Comparison of ENCODE assay signal across 20 cellular contexts in the genomic region with DNA sequence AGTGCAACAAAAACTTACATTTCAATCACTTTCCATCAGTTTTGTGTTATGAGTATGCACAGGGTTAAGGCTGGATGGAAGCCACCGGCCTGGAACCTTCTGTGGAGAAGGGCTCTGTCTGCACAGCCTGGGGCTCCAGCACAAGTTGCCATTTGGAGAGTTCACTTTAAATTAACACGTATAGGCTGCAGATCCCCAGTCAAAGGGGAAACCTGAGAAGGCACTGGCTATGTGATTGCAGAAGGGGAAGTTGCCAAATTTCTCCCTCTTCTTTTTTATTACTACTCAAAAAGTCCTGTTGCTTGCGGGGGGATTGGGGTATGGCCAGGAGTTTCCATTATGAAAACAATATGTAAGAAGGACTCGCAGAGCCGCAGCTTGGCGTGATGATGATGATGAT.
"Had no signal": no experiment of that assay in that cellular context is flagged by ENCODE, and none has a peak within 500 bp of the region (broad histone marks: within the 10 kb centered on the region; RNA-seq: fewer than 3 reads in every experiment).

No MANE protein-coding gene starts in this region.

- H3K27ac ChIP-seq: ascending aorta, colonic mucosa, left lung, tibial artery, uterus had no signal

- H3K27ac Mint-ChIP-seq: activated CD4-positive, alpha-beta T cell treated with anti-CD3 and anti-CD28 coated beads for 36 hours; activated naive CD4-positive, alpha-beta T cell treated with anti-CD3 and anti-CD28 coated beads, Interleukin-2, amount 50 U/mL, for 24 hours; nephron; WTC11 had no signal

- H3K9me3 ChIP-seq: ascending aorta, colonic mucosa, left lung, tibial artery, uterus had no signal

- H3K4me1 ChIP-seq: ascending aorta, colonic mucosa, tibial artery, uterus had no signal

- H3K4me1 Mint-ChIP-seq: activated CD4-positive, alpha-beta T cell treated with anti-CD3 and anti-CD28 coated beads for 36 hours; activated naive CD4-positive, alpha-beta T cell treated with anti-CD3 and anti-CD28 coated beads, Interleukin-2, amount 50 U/mL, for 24 hours; central memory CD8-positive, alpha-beta T cell; nephron had no signal

- ATAC-seq: activated CD4-positive, alpha-beta T cell treated with anti-CD3 and anti-CD28 coated beads for 36 hours; left lung; stimulated activated naive CD8-positive, alpha-beta T cell treated with anti-CD3 and anti-CD28 coated beads, Interleukin-15, Interleukin-2, amounts not matched to agents 100 U/mL and 50 U/mL, for 24 hours; WTC11 had no signal

- H3K36me3 ChIP-seq: ascending aorta, colonic mucosa, left lung, tibial artery, uterus had no signal

- H3K27me3 Mint-ChIP-seq: activated CD4-positive, alpha-beta T cell treated with anti-CD3 and anti-CD28 coated beads for 36 hours; activated naive CD4-positive, alpha-beta T cell treated with anti-CD3 and anti-CD28 coated beads, Interleukin-2, amount 50 U/mL, for 24 hours; central memory CD8-positive, alpha-beta T cell had no signal

- H3K27me3 ChIP-seq: ascending aorta, colonic mucosa, left lung, tibial artery, uterus had no signal

- H3K4me3 Mint-ChIP-seq: activated CD4-positive, alpha-beta T cell treated with anti-CD3 and anti-CD28 coated beads for 36 hours; activated naive CD4-positive, alpha-beta T cell treated with anti-CD3 and anti-CD28 coated beads, Interleukin-2, amount 50 U/mL, for 24 hours; central memory CD8-positive, alpha-beta T cell; nephron; WTC11 had no signal

- H3K4me3 ChIP-seq: ascending aorta, colonic mucosa, left lung, tibial artery, uterus had no signal

- H3K36me3 Mint-ChIP-seq: WTC11 had no signal

- DNase-seq: activated CD4-positive, alpha-beta T cell treated with anti-CD3 and anti-CD28 coated beads for 36 hours; activated CD4-positive, alpha-beta T cell treated with anti-CD3 and anti-CD28 coated beads, Interleukin-2, amount 50 U/mL, for 48 hours; activated gamma-delta T cell; colonic mucosa; erythroblast; head of caudate nucleus; left lung; midbrain; nucleus accumbens; posterior cingulate gyrus; stimulated activated CD8-positive, alpha-beta memory T cell treated with anti-CD3 and anti-CD28 coated beads, Interleukin-4, amount 100 ng/mL, for 48 hours; stimulated activated naive CD8-positive, alpha-beta T cell treated with anti-CD3 and anti-CD28 coated beads, Interleukin-15, Interleukin-2, amounts not matched to agents 100 U/mL and 50 U/mL, for 24 hours; substantia nigra; tibial artery; uterus had no signal
